In genomic region chr12:69345077-69345476, GRCh38 we compare ENCODE assay signal across 35 cellular contexts. TPM values are rescaled to one million over a fixed set of nuclear protein-coding genes. Genes with fewer than 3 reads are reported as not detected.
"Had no signal": no experiment of that assay in that cellular context is flagged by ENCODE, and none has a peak within 500 bp of the region (broad histone marks: within the 10 kb centered on the region; RNA-seq: fewer than 3 reads in every experiment).

No MANE protein-coding gene starts in this region.

- H3K27ac Mint-ChIP-seq: activated CD4-positive, alpha-beta T cell treated with anti-CD3 and anti-CD28 coated beads, Interleukin-2, amount 10 ng/mL, durations not matched to agents 7 days and 5 days; activated CD8-positive, alpha-beta T cell treated with anti-CD3 and anti-CD28 coated beads for 36 hours; activated naive CD8-positive, alpha-beta T cell; activated T-helper 17 cell treated with anti-CD3 and anti-CD28 coated beads, Interleukin-2, amount 50 U/mL, for 72 hours; T-cell; T-helper 1 cell treated with Interleukin-12 subunit alpha and Interleukin-12 subunit beta and Interleukin-4 antibody, amounts not matched to agents 30 μg/mL and 1 μg/mL, for 36 hours; T-helper 2 cell treated with Interferon-gamma antibody and Interleukin-4, amounts not matched to agents 5 μg/mL and 100 μg/mL, for 36 hours had no signal

- H3K27me3 ChIP-seq: esophagus squamous epithelium had no signal

- H3K27ac ChIP-seq: epithelial cell of prostate, esophagus squamous epithelium had no signal

- FAIRE-seq: astrocyte, colon, endometrium, endothelial cell of umbilical vein, frontal cortex had no signal

- H3K9me3 ChIP-seq: esophagus squamous epithelium had no signal

- H3K36me3 Mint-ChIP-seq: activated naive CD8-positive, alpha-beta T cell; T-cell had no signal

- H3K4me3 Mint-ChIP-seq: activated CD4-positive, alpha-beta T cell treated with anti-CD3 and anti-CD28 coated beads, Interleukin-2, amount 10 ng/mL, durations not matched to agents 7 days and 5 days; activated CD8-positive, alpha-beta T cell treated with anti-CD3 and anti-CD28 coated beads for 36 hours; activated naive CD8-positive, alpha-beta T cell; activated T-cell treated with anti-CD3 and anti-CD28 coated beads, Interleukin-2, amount 50 U/mL, for 4 hours; activated T-helper 17 cell treated with anti-CD3 and anti-CD28 coated beads, Interleukin-2, amount 50 U/mL, for 72 hours; T-cell; T-helper 1 cell treated with Interleukin-12 subunit alpha and Interleukin-12 subunit beta and Interleukin-4 antibody, amounts not matched to agents 30 μg/mL and 1 μg/mL, for 36 hours; T-helper 2 cell treated with Interferon-gamma antibody and Interleukin-4, amounts not matched to agents 5 μg/mL and 100 μg/mL, for 36 hours had no signal

- H3K36me3 ChIP-seq: esophagus squamous epithelium had no signal

- H3K4me1 Mint-ChIP-seq: activated T-helper 17 cell treated with anti-CD3 and anti-CD28 coated beads, Interleukin-2, amount 50 U/mL, for 72 hours had no signal

- ATAC-seq: activated CD8-positive, alpha-beta T cell treated with anti-CD3 and anti-CD28 coated beads for 36 hours; activated T-cell treated with anti-CD3 and anti-CD28 coated beads, Interleukin-2, amount 50 U/mL, for 4 hours; activated T-helper 17 cell treated with anti-CD3 and anti-CD28 coated beads, Interleukin-2, amount 50 U/mL, for 72 hours; T-cell had no signal

- DNase-seq: activated CD4-positive, alpha-beta T cell treated with anti-CD3 and anti-CD28 coated beads for 1 hour; activated CD4-positive, alpha-beta T cell treated with anti-CD3 and anti-CD28 coated beads for 4 hours; activated CD4-positive, alpha-beta T cell treated with anti-CD3 and anti-CD28 coated beads, Interleukin-2, amount 10 ng/mL, durations not matched to agents 7 days and 5 days; activated CD4-positive, alpha-beta T cell treated with anti-CD3 and anti-CD28 coated beads, Interleukin-2, amount 50 U/mL, for 4 hours; activated CD4-positive, CD25-positive, alpha-beta regulatory T cell; activated CD8-positive, alpha-beta memory T cell treated with anti-CD3 and anti-CD28 coated beads for 24 hours; activated CD8-positive, alpha-beta T cell treated with anti-CD3 and anti-CD28 coated beads for 36 hours; activated effector memory CD4-positive, alpha-beta T cell treated with Interleukin-2 at 50 U/mL for 16 hours; activated gamma-delta T cell treated with Interleukin-2 at 50 U/mL for 16 hours; activated naive CD4-positive, alpha-beta T cell treated with anti-CD3 and anti-CD28 coated beads, Interleukin-2, amount 50 U/mL, for 16 hours; activated naive CD4-positive, alpha-beta T cell treated with Interleukin-2 at 50 U/mL for 16 hours; activated T-cell treated with anti-CD3 and anti-CD28 coated beads, Interleukin-2, amount 50 U/mL, for 4 hours; amniotic stem cell; anterior cingulate cortex; caudate nucleus; cortex of kidney; effector CD8-positive, alpha-beta T cell; esophagus squamous epithelium; head of caudate nucleus; T-cell; T1000 had no signal

- H3K4me3 ChIP-seq: esophagus squamous epithelium had no signal

- H3K27me3 Mint-ChIP-seq: activated T-helper 17 cell treated with anti-CD3 and anti-CD28 coated beads, Interleukin-2, amount 50 U/mL, for 72 hours had no signal

RNA-seq across cellular contexts. Expression of gene LYZ, which starts 3.1 kb away (rescaled TPM):
- total RNA-seq: activated CD4-positive, alpha-beta T cell treated with anti-CD3 and anti-CD28 coated beads, Interleukin-2, amount 10 ng/mL, durations not matched to agents 7 days and 5 days; activated CD8-positive, alpha-beta T cell treated with anti-CD3 and anti-CD28 coated beads for 36 hours; chondrocyte; dermis microvascular lymphatic vessel endothelial cell; endothelial cell of umbilical vein; fibroblast of villous mesenchyme had no signal
- polyA plus RNA-seq: endothelial cell of umbilical vein, fibroblast of lung had no signal
